2 cellular contexts compared by ENCODE assay signal in genomic region chr19:32407004-32407992, GRCh38.
TF ChIP-seq lines count a peak whose summit lies in the region.

No MANE protein-coding gene starts in this region.

TF ChIP-seq in IMR-90, 13 proteins besides CTCF, POLR2A, EP300 and RAD21:
- TF ChIP-seq CEBPB (IDR thresholded peaks at IDR 0.05; ENCODE audit: low read depth, low read length) (peak; percentile 61), ELK1 (IDR thresholded peaks at IDR 0.05; ENCODE audit: borderline replicate concordance, low read depth, low read length) (no peak)

TF ChIP-seq in GM12878, 131 proteins besides CTCF, POLR2A, EP300 and RAD21:
- TF ChIP-seq KLF5 (IDR thresholded peaks at IDR 0.05; ENCODE audit: partially characterized antibody) (no peak), SUZ12 (IDR thresholded peaks at IDR 0.05; ENCODE audit: unreplicated experiment) (no peak), NR2C1 (IDR thresholded peaks at IDR 0.05) (no peak), IRF3 (IDR thresholded peaks at IDR 0.05) (no peak), CBFB (IDR thresholded peaks at IDR 0.05; ENCODE audit: low read depth) (no peak), TARDBP (IDR thresholded peaks at IDR 0.05; ENCODE audit: borderline replicate concordance) (no peak), NR2F1 (conservative IDR thresholded peaks at IDR 0.05) (no peak), ESRRA (IDR thresholded peaks at IDR 0.05; ENCODE audit: low read length) (no peak), ZNF207 (IDR thresholded peaks at IDR 0.05; ENCODE audit: borderline replicate concordance) (no peak), IKZF1 (conservative IDR thresholded peaks at IDR 0.05) (no peak), ZNF592 (IDR thresholded peaks at IDR 0.05) (no peak), GATAD2B (conservative IDR thresholded peaks at IDR 0.05; ENCODE audit: low read depth) (no peak), PAX8 (IDR thresholded peaks at IDR 0.05) (no peak), EGR1 (IDR thresholded peaks at IDR 0.05; ENCODE audit: borderline replicate concordance in 1 of 2, low read depth in 2 of 2, low read length in 2 of 2) (no peak), ZNF384 (IDR thresholded peaks at IDR 0.05; ENCODE audit: borderline replicate concordance, low read depth, low read length) (no peak), EZH2 (IDR thresholded peaks at IDR 0.05; ENCODE audit: borderline replicate concordance, control insufficient read depth, low read depth, low read length) (no peak), ZZZ3 (IDR thresholded peaks at IDR 0.05; ENCODE audit: control insufficient read depth, insufficient read length, low read depth) (no peak), KAT2A (conservative IDR thresholded peaks at IDR 0.05; ENCODE audit: control insufficient read depth, low read depth, low read length) (no peak), CBX5 (IDR thresholded peaks at IDR 0.05; ENCODE audit: low read depth) (no peak)
